8 cellular contexts compared by ENCODE assay signal in genomic region chr2:198371902-198372611, GRCh38.
A peak's percentile ranks its signal among the peaks of the same experiment; 100 is the strongest.
DNase-seq lines count a peak whose midpoint lies in the region; ATAC-seq and TF ChIP-seq lines count a peak whose summit lies in the region.

No MANE protein-coding gene starts in this region.

- no peaks in the 10 kb centered on the region for H3K23me2 ChIP-seq in H9 (ENCODE audit: insufficient read length, low read depth, low read length, poor library complexity, severe bottlenecking)

- H3K18ac ChIP-seq in H9 (ENCODE audit: insufficient read length, low read depth, low read length): no peak overlapping the region

- H3K9ac ChIP-seq in KMS-11 (no peak overlapping the region), H9 (ENCODE audit: extremely low read depth, insufficient read length, low read length) (no peak overlapping the region)

- peak overlapping the region; percentile 43; the same call in 1 of the 2 replicates for H3K4me2 ChIP-seq in KMS-11
- no peak overlapping the region for H3K4me2 ChIP-seq in H9 (ENCODE audit: insufficient read depth, insufficient read length, low read length)

- H3K4me3 ChIP-seq in GM12864 (ENCODE audit: low read depth, low read length) (peak overlapping the region; percentile 0; the same call in 1 of the 2 replicates), KMS-11 (IDR thresholded peaks at IDR 0.05; ENCODE audit: insufficient read depth, low read depth, low read length) (no peak overlapping the region)

- H3K27me3 ChIP-seq in KMS-11 (ENCODE audit: insufficient read depth, low read depth): peaks cover 79% of the 10 kb centered on the region
- no peaks in the 10 kb centered on the region for H3K27me3 ChIP-seq in H9 (ENCODE audit: insufficient read depth, low read length)

- no peak overlapping the region for H2BK15ac ChIP-seq in H9 (ENCODE audit: low read depth, low read length)

- ATAC-seq in GM21576 (IDR thresholded peaks at IDR 0.05; ENCODE audit: unreplicated experiment): peak; percentile 94

- no peaks in the 10 kb centered on the region for H3K9me3 Mint-ChIP-seq in H9

- TF ChIP-seq CTCF in GM12864 (IDR thresholded peaks at IDR 0.05; ENCODE audit: low read depth, low read length, missing control alignments): no peak
- TF ChIP-seq CTCF in KMS-11 (conservative IDR thresholded peaks at IDR 0.05; ENCODE audit: low read depth, low read length): no peak
- no peak for TF ChIP-seq CTCF in H9 (conservative IDR thresholded peaks at IDR 0.05)

- no peak overlapping the region for H3K14ac ChIP-seq in H9 (ENCODE audit: insufficient read depth, low read length)

- no peaks in the 10 kb centered on the region for H3K9me3 ChIP-seq in H9 (ENCODE audit: control insufficient read depth, low read depth, low read length)

- H3K4ac ChIP-seq in H9 (ENCODE audit: low read depth, low read length): no peak overlapping the region

- H3K56ac ChIP-seq in H9 (ENCODE audit: insufficient read length, low read depth, low read length): no peak overlapping the region

- peaks cover 0 to 2% of the 10 kb centered on the region in 2 experiments; a peak in 2 of 4 replicates for H3K4me1 Mint-ChIP-seq in H9

- no CpG with 5 or more reads among the region's 12 CpGs for WGBS in H9 (ENCODE audit: extremely low coverage, insufficient read length, low lambda C conversion rate)

- no peaks in the 10 kb centered on the region for H3K79me1 ChIP-seq in H9 (ENCODE audit: insufficient read depth, low read depth, low read length, poor library complexity, severe bottlenecking)

- no peak overlapping the region for H2BK20ac ChIP-seq in H9 (ENCODE audit: low read depth, low read length, poor library complexity, severe bottlenecking)

- H4K91ac ChIP-seq in H9 (ENCODE audit: insufficient read length, low read depth, low read length): no peak overlapping the region

- peak overlapping the region in 1 of 3 experiments; percentile 70; a peak in 2 of 7 replicates for H3K27ac Mint-ChIP-seq in H9

- no peak overlapping the region for H2BK12ac ChIP-seq in H9 (ENCODE audit: insufficient read length, low read depth, low read length)

- no peaks in the 10 kb centered on the region for H3K36me3 ChIP-seq in KMS-11 (ENCODE audit: insufficient read depth)

- H2BK120ac ChIP-seq in H9 (ENCODE audit: low read depth, low read length, poor library complexity, severe bottlenecking): no peak overlapping the region

- DNase-seq in GM12864 (ENCODE audit: low read depth) (peak; percentile 67), dedifferentiated amniotic fluid mesenchymal stem cell (ENCODE audit: extremely low spot score) (peak; percentile 57), NCI-H1417 treated with DMSO at 0.1 percent for 48 hours (lab: John Stamatoyannopoulos, UW) (no peak), H9 (no peak), NCI-H146 (lab: John Stamatoyannopoulos, UW) (no peak), NCI-H2081 treated with DMSO at 0.1 percent for 48 hours (lab: John Stamatoyannopoulos, UW) (no peak)

- no peak overlapping the region for H3T11ph ChIP-seq in H9 (ENCODE audit: low read length)

- H3K23ac ChIP-seq in H9 (ENCODE audit: insufficient read length, low read depth, low read length): no peak overlapping the region

- H3K27ac ChIP-seq in KMS-11 (no peak overlapping the region), H9 (ENCODE audit: insufficient read length, low read depth, low read length) (no peak overlapping the region)

- no peak overlapping the region for H2AK5ac ChIP-seq in H9 (ENCODE audit: insufficient read length, low read length)

- H3K4me3 Mint-ChIP-seq in H9: no peak overlapping the region

- H2BK5ac ChIP-seq in H9 (ENCODE audit: insufficient read length, low read length): no peak overlapping the region

- no peak overlapping the region for H4K5ac ChIP-seq in H9 (ENCODE audit: insufficient read length, low read depth, low read length)

- H4K20me1 ChIP-seq in KMS-11 (ENCODE audit: insufficient read depth): no peaks in the 10 kb centered on the region; the same call in none of the 2 replicates
- no peaks in the 10 kb centered on the region for H4K20me1 ChIP-seq in H9 (ENCODE audit: control insufficient read depth, insufficient read depth, insufficient read length)

- peaks cover 24% of the 10 kb centered on the region for H3K4me1 ChIP-seq in KMS-11 (ENCODE audit: low read depth, poor library complexity, severe bottlenecking)
- H3K4me1 ChIP-seq in H9 (ENCODE audit: insufficient read depth, low read length): no peaks in the 10 kb centered on the region

- no peaks in the 10 kb centered on the region for H3K36me3 Mint-ChIP-seq in H9 (ENCODE audit: insufficient read depth in 1 of 3, low read depth in 3 of 3)

- H2AFZ ChIP-seq in KMS-11 (ENCODE audit: low read depth) (no peak overlapping the region), H9 (ENCODE audit: low read length) (no peak overlapping the region)

- no peak overlapping the region for H4K8ac ChIP-seq in H9 (replicated peaks; ENCODE audit: insufficient read length, low read depth, low read length)

- peaks cover 2% of the 10 kb centered on the region; the same call in 1 of the 2 replicates for H3K27me3 Mint-ChIP-seq in H9 (ENCODE audit: low read depth)

- H3K79me2 ChIP-seq in KMS-11 (ENCODE audit: insufficient read depth, low read depth): no peaks in the 10 kb centered on the region
- no peaks in the 10 kb centered on the region for H3K79me2 ChIP-seq in H9 (ENCODE audit: insufficient read depth, low read length)

Comparison
In these comparisons a context has a peak if more than half of its experiments do, and no peak if none do; other contexts are left out.
1. DNase-seq: peak in GM12864 (single experiment) and dedifferentiated amniotic fluid mesenchymal stem cell (single experiment); none in NCI-H1417 treated with DMSO at 0.1 percent for 48 hours (single experiment), H9 (single experiment), NCI-H146 (single experiment) and NCI-H2081 treated with DMSO at 0.1 percent for 48 hours (single experiment).